13 cellular contexts compared by ENCODE assay signal in genomic region chr12:46958599-46959290, GRCh38.
"Had no signal": no experiment of that assay in that cellular context is flagged by ENCODE, and none has a peak within 500 bp of the region (broad histone marks: within the 10 kb centered on the region; RNA-seq: fewer than 3 reads in every experiment).

No MANE protein-coding gene starts in this region.

- H3K4me1 Mint-ChIP-seq: naive B cell had no signal

- H3K9me3 Mint-ChIP-seq: type B pancreatic cell had no signal

- H3K36me3 Mint-ChIP-seq: naive B cell, type B pancreatic cell had no signal

- H3K4me3 Mint-ChIP-seq: naive B cell, type B pancreatic cell had no signal

- H3K79me2 ChIP-seq: parathyroid adenoma had no signal

- ATAC-seq: activated CD4-positive, CD25-positive, alpha-beta regulatory T cell treated with anti-CD3 and anti-CD28 coated beads, Interleukin-2, amount 50 U/mL, for 24 hours; gastroesophageal sphincter had no signal

- H3K4me1 ChIP-seq: parathyroid adenoma had no signal

- H3K27me3 ChIP-seq: adrenal gland, gastroesophageal sphincter, right atrium auricular region had no signal

- DNase-seq: activated naive CD4-positive, alpha-beta T cell treated with anti-CD3 and anti-CD28 coated beads, Interleukin-2, amount 50 U/mL, for 16 hours; caudate nucleus; effector CD8-positive, alpha-beta T cell; kidney; naive B cell; stimulated activated naive CD4-positive, alpha-beta T cell had no signal

- H3K9me3 ChIP-seq: adrenal gland, gastroesophageal sphincter, right atrium auricular region had no signal

- H2AFZ ChIP-seq: parathyroid adenoma had no signal

- H3K36me3 ChIP-seq: adrenal gland, gastroesophageal sphincter, right atrium auricular region had no signal

- H3K27ac Mint-ChIP-seq: naive B cell, type B pancreatic cell had no signal

- H3K4me3 ChIP-seq: adrenal gland, coronary artery, gastroesophageal sphincter, right atrium auricular region had no signal

- H3K27ac ChIP-seq: adrenal gland, coronary artery, gastroesophageal sphincter, parathyroid adenoma had no signal

- H3K9ac ChIP-seq: parathyroid adenoma had no signal
